ENCODE assay signal across 12 cellular contexts in the genomic region with DNA sequence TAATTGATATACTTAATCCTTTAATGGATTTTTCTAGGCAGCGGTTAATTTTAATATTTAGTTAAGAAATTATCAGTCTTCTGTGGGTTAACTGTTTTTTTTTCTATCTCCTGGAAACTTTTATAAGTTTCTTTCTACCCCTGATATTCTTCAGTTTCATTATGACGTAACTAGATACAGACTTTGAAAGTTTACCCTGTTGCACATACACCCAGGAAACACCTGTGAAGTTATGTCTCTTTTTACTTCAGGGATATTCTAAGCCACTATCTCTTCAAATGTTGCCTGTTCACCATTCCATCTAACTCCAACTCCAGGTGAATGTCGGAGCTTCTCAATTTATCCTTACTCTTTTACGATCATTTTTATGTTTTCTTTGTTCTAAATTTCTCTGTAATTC.
A peak's percentile ranks its signal among the peaks of the same experiment; 100 is the strongest.
DNase-seq lines count a peak whose midpoint lies in the region; ATAC-seq, FAIRE-seq and TF ChIP-seq lines count a peak whose summit lies in the region.
"Had no signal": no experiment of that assay in that cellular context is flagged by ENCODE, and none has a peak within 500 bp of the region (broad histone marks: within the 10 kb centered on the region; RNA-seq: fewer than 3 reads in every experiment).

No MANE protein-coding gene starts in this region.

- H3K27me3 ChIP-seq in PC-3 (ENCODE audit: low read length): peaks cover 86% of the 10 kb centered on the region
- H3K27me3 ChIP-seq: testis had no signal

- H3K36me3 Mint-ChIP-seq in glutamatergic neuron (ENCODE audit: unreplicated experiment): no peaks in the 10 kb centered on the region

- H3K9me3 Mint-ChIP-seq in glutamatergic neuron (ENCODE audit: unreplicated experiment): no peaks in the 10 kb centered on the region

- H3K36me3 ChIP-seq in PC-3 (ENCODE audit: low read depth, low read length): no peaks in the 10 kb centered on the region

- POLR2A ChIA-PET in PC-3 (lab: Charles Lee; ENCODE audit: unreplicated experiment): no interaction called here

- no peak overlapping the region for H3K9ac ChIP-seq in PC-3 (ENCODE audit: low read length)

- CTCF ChIA-PET in PC-3 (lab: Charles Lee): no interaction called here

- H3K27ac Mint-ChIP-seq in glutamatergic neuron (ENCODE audit: unreplicated experiment): no peak overlapping the region

- no peaks in the 10 kb centered on the region for H3K79me2 ChIP-seq in PC-3 (ENCODE audit: low read length)

- intact Hi-C loops in PC-3 (cut with micrococcal nuclease): no loop called here

- H3K4me3 Mint-ChIP-seq in glutamatergic neuron (ENCODE audit: unreplicated experiment): no peak overlapping the region

- no peak overlapping the region for H3K4me2 ChIP-seq in PC-3 (ENCODE audit: low read length)

- H3F3A ChIP-seq in PC-3 (ENCODE audit: low read length, unreplicated experiment): no peaks in the 10 kb centered on the region

- H3K9me3 ChIP-seq in PC-3 (ENCODE audit: low read length): no peaks in the 10 kb centered on the region
- H3K9me3 ChIP-seq: testis had no signal

- TF ChIP-seq POLR2A in GM12892 (IDR thresholded peaks at IDR 0.05; ENCODE audit: low read depth, low read length): no peak

- TF ChIP-seq CTCF in PC-3 (conservative IDR thresholded peaks at IDR 0.05; ENCODE audit: low read depth, low read length) (no peak), glutamatergic neuron (IDR thresholded peaks at IDR 0.05; ENCODE audit: partially characterized antibody, unreplicated experiment) (no peak)

- H3K4me3 ChIP-seq in PC-3 (ENCODE audit: low read length): no peak overlapping the region
- H3K4me3 ChIP-seq: testis had no signal

- no peak overlapping the region for H3K27ac ChIP-seq in PC-3 (ENCODE audit: low read length)
- H3K27ac ChIP-seq: testis had no signal

- H4K20me1 ChIP-seq in PC-3 (ENCODE audit: low read length): no peaks in the 10 kb centered on the region

- no TSS peak for BruUV-seq in PC-3 (replicated peaks; lab: Mats Ljungman, UMichigan)

- H2AFZ ChIP-seq in PC-3 (ENCODE audit: low read length): no peak overlapping the region

- H3K4me1 ChIP-seq in PC-3 (ENCODE audit: insufficient read depth, low read length): no peaks in the 10 kb centered on the region
- H3K4me1 ChIP-seq: testis had no signal

- H3K4me1 Mint-ChIP-seq in glutamatergic neuron (ENCODE audit: low read depth, unreplicated experiment): no peaks in the 10 kb centered on the region

- ATAC-seq in GM19463 (IDR thresholded peaks at IDR 0.05; ENCODE audit: unreplicated experiment): peak; percentile 38
- ATAC-seq in HG02885 (IDR thresholded peaks at IDR 0.05; ENCODE audit: poor library complexity, unreplicated experiment): peak; percentile 49
- ATAC-seq in HG03558 (IDR thresholded peaks at IDR 0.05; ENCODE audit: extremely low read depth, unreplicated experiment): peak; percentile 40
- ATAC-seq in PC-3: no peak

- FAIRE-seq in GM12892 (lab: Jason Lieb, UNC): peak; percentile 17

- H3K9me2 ChIP-seq in PC-3 (replicated peaks; ENCODE audit: low read length): no peaks in the 10 kb centered on the region

- DNase-seq in GM12892 (ENCODE audit: insufficient read length) (no peak), PC-3 (no peak), NCI-H187 treated with DMSO at 0.1 percent for 48 hours (lab: John Stamatoyannopoulos, UW) (no peak), NCI-H345 (lab: John Stamatoyannopoulos, UW) (no peak), glutamatergic neuron (no peak)
- DNase-seq: hypothalamus, NCI-H1436 treated with DMSO at 0.1 percent for 48 hours, T-helper 9 cell had no signal

- peaks cover 3% of the 10 kb centered on the region for H3K27me3 Mint-ChIP-seq in glutamatergic neuron (ENCODE audit: unreplicated experiment)
